Comparison of ENCODE assay signal across 19 cellular contexts in genomic region chr12:28247806-28248205, GRCh38.
"Had no signal": no experiment of that assay in that cellular context is flagged by ENCODE, and none has a peak within 500 bp of the region (broad histone marks: within the 10 kb centered on the region; RNA-seq: fewer than 3 reads in every experiment).

No MANE protein-coding gene starts in this region.

- H3K36me3 ChIP-seq: ascending aorta, esophagus muscularis mucosa, gastroesophageal sphincter, heart left ventricle, left lung, neutrophil, transverse colon, vagina had no signal

- ATAC-seq: activated CD4-positive, CD25-positive, alpha-beta regulatory T cell treated with anti-CD3 and anti-CD28 coated beads, Interleukin-2, amount 50 U/mL, for 24 hours; activated CD8-positive, alpha-beta T cell treated with anti-CD3 and anti-CD28 coated beads, Interleukin-2, amount 10 ng/mL, durations not matched to agents 7 days and 5 days; gastroesophageal sphincter; heart left ventricle; left lung had no signal

- H3K9me3 Mint-ChIP-seq: activated naive CD4-positive, alpha-beta T cell treated with anti-CD3 and anti-CD28 coated beads, Interleukin-2, amount 10 ng/mL, durations not matched to agents 7 days and 5 days had no signal

- H3K27ac Mint-ChIP-seq: activated CD4-positive, alpha-beta T cell treated with anti-CD3 and anti-CD28 coated beads, Interleukin-2, amount 10 ng/mL, durations not matched to agents 7 days and 5 days; activated CD8-positive, alpha-beta T cell treated with anti-CD3 and anti-CD28 coated beads, Interleukin-2, amount 10 ng/mL, durations not matched to agents 7 days and 5 days; activated naive CD4-positive, alpha-beta T cell treated with anti-CD3 and anti-CD28 coated beads, Interleukin-2, amount 10 ng/mL, durations not matched to agents 7 days and 5 days had no signal

- H3K27ac ChIP-seq: ascending aorta, coronary artery, esophagus muscularis mucosa, gastroesophageal sphincter, heart left ventricle, left lung, neutrophil, transverse colon, vagina had no signal

- H3K27me3 ChIP-seq: ascending aorta, esophagus muscularis mucosa, gastroesophageal sphincter, heart left ventricle, left lung, neutrophil, transverse colon, vagina had no signal

- H3K36me3 Mint-ChIP-seq: activated naive CD4-positive, alpha-beta T cell treated with anti-CD3 and anti-CD28 coated beads, Interleukin-2, amount 10 ng/mL, durations not matched to agents 7 days and 5 days had no signal

- H3K4me3 Mint-ChIP-seq: activated CD4-positive, alpha-beta T cell treated with anti-CD3 and anti-CD28 coated beads, Interleukin-2, amount 10 ng/mL, durations not matched to agents 7 days and 5 days; activated CD8-positive, alpha-beta T cell treated with anti-CD3 and anti-CD28 coated beads, Interleukin-2, amount 10 ng/mL, durations not matched to agents 7 days and 5 days; activated naive CD4-positive, alpha-beta T cell treated with anti-CD3 and anti-CD28 coated beads, Interleukin-2, amount 10 ng/mL, durations not matched to agents 7 days and 5 days; stimulated activated naive CD8-positive, alpha-beta T cell treated with anti-CD3 and anti-CD28 coated beads, Interleukin-15, Interleukin-2, amounts not matched to agents 100 ng/mL and 50 ng/mL, for 24 hours had no signal

- H3K9me3 ChIP-seq: ascending aorta, esophagus muscularis mucosa, gastroesophageal sphincter, heart left ventricle, left lung, neutrophil, transverse colon, vagina had no signal

- H3K4me3 ChIP-seq: ascending aorta, coronary artery, esophagus muscularis mucosa, gastroesophageal sphincter, heart left ventricle, left lung, transverse colon, vagina had no signal

- H3K27me3 Mint-ChIP-seq: activated CD4-positive, alpha-beta T cell treated with anti-CD3 and anti-CD28 coated beads, Interleukin-2, amount 10 ng/mL, durations not matched to agents 7 days and 5 days; activated naive CD4-positive, alpha-beta T cell treated with anti-CD3 and anti-CD28 coated beads, Interleukin-2, amount 10 ng/mL, durations not matched to agents 7 days and 5 days; activated T-cell treated with anti-CD3 and anti-CD28 coated beads, Interleukin-2, amount 50 U/mL, for 24 hours; stimulated activated naive CD8-positive, alpha-beta T cell treated with anti-CD3 and anti-CD28 coated beads, Interleukin-15, Interleukin-2, amounts not matched to agents 100 ng/mL and 50 ng/mL, for 24 hours had no signal

- DNase-seq: activated CD4-positive, alpha-beta T cell treated with anti-CD3 and anti-CD28 coated beads, Interleukin-2, amount 10 ng/mL, durations not matched to agents 7 days and 5 days; activated CD8-positive, alpha-beta T cell treated with anti-CD3 and anti-CD28 coated beads, Interleukin-2, amount 10 ng/mL, durations not matched to agents 7 days and 5 days; activated naive CD4-positive, alpha-beta T cell treated with anti-CD3 and anti-CD28 coated beads, Interleukin-2, amount 10 ng/mL, durations not matched to agents 7 days and 5 days; activated T-cell treated with anti-CD3 and anti-CD28 coated beads, Interleukin-2, amount 50 U/mL, for 24 hours; heart left ventricle; left lung; midbrain; T-helper 1 cell; T1000; transverse colon had no signal

- FAIRE-seq: endothelial cell of umbilical vein had no signal
